Comparison of ENCODE assay signal across 8 cellular contexts in the genomic region with DNA sequence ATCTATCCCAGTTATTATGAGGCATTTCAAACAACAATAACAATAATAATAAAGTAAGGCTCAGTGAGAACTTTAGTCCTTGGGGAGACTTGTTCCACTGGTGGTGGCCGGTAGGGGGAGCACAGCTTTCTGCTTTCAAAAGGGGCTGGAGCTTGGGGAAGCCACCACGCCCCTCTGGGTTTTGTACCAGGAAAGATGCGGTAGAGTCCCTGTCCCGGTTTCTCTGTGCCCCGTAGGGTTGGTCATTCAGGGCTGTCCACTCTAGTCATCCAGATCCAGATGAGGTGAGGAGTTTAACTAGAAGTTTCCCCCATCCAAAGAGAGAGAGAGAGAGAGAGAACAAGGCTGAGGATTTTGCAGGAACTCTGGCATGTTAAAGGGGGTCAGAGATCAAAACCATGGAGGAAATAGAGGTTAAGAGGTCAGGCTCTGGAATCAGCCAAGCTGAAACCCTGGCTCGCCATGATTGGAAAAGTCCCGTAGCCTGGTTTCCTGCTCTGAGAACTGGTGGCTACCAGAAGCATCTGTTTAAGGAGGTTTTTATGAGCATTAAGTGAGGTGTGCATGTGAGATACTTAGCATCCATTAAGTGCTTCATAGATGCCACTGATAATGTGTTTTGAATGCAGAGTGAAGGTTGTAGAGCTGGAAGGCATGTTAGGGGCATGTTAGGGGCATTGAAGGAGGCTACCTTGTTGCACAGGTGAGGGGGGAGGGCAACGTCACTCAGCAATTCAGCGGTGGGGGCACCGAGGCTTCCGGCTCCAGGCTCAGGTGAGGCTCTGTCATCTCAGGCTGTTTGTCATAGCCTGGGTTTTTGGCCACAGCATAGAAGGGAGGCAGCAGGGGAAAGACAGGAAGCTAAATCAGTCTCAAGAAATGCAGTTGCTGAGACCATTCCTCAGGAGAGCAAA.
A peak's percentile ranks its signal among the peaks of the same experiment; 100 is the strongest.
DNase-seq lines count a peak whose midpoint lies in the region; ATAC-seq and TF ChIP-seq lines count a peak whose summit lies in the region.

No MANE protein-coding gene starts in this region.

- no peaks in the 10 kb centered on the region for H3K4me1 ChIP-seq in body of pancreas
- no peaks in the 10 kb centered on the region for H3K4me1 ChIP-seq in lung (ENCODE audit: control insufficient read depth in 2 of 2, insufficient read depth in 2 of 2, low read length in 2 of 2)

- H3K4me3 ChIP-seq in body of pancreas (no peak overlapping the region), lung (no peak overlapping the region)

- WGBS in body of pancreas, 2 donors = 36 to 40% methylated on average over 11 of the region's 11 CpGs
- 39 to 45% methylated on average over 11 of the region's 11 CpGs for WGBS in lung, 2 donors

- H3K36me3 ChIP-seq in body of pancreas (replicated peaks in 1 of 2; ENCODE audit: insufficient read depth in 1 of 2, low read depth in 2 of 2) = no peaks in the 10 kb centered on the region
- no peaks in the 10 kb centered on the region for H3K36me3 ChIP-seq in lung (ENCODE audit: control insufficient read depth in 2 of 2, insufficient read depth in 2 of 2, low read length in 2 of 2)

- TF ChIP-seq CTCF in RWPE1 (conservative IDR thresholded peaks at IDR 0.05; ENCODE audit: low read depth) (peak; percentile 45), body of pancreas (IDR thresholded peaks at IDR 0.05) (peak; percentile 31 to 60 (median 43)), lung (IDR thresholded peaks at IDR 0.05; ENCODE audit: control extremely low read depth, extremely low read depth) (peak; percentile 19)

- DNase-seq in CD1c-positive myeloid dendritic cell (ENCODE audit: extremely low spot score) (peak; percentile 60), RWPE1 (ENCODE audit: low spot score) (peak; percentile 46), body of pancreas (peak; percentile 25 to 56 (median 38)), lung (ENCODE audit: low spot score) (peak; percentile 42)

- no peak for TF ChIP-seq POLR2A in body of pancreas (IDR thresholded peaks at IDR 0.05)

- CTCF ChIA-PET in RWPE1 (lab: Yijun Ruan, JAX) = interaction anchor here (0.6 to 1.0 kb wide), 4 partner anchors 11 to 1248 kb away, joined by 3 read pairs; no protein-coding TSS in a partner anchor

- H3K27ac ChIP-seq in RWPE1 = no peak overlapping the region
- no peak overlapping the region for H3K27ac ChIP-seq in body of pancreas
- H3K27ac ChIP-seq in lung (ENCODE audit: low read depth in 1 of 2, low read length in 1 of 2) = no peak overlapping the region

- H3K27me3 ChIP-seq in body of pancreas (no peaks in the 10 kb centered on the region), lung (ENCODE audit: control insufficient read depth, insufficient read depth) (peaks cover 2% of the 10 kb centered on the region)

- intact Hi-C loops in body of pancreas (cut with DNase I) = no loop called here

- H3K9me3 ChIP-seq in body of pancreas = no peaks in the 10 kb centered on the region
- no peaks in the 10 kb centered on the region for H3K9me3 ChIP-seq in lung (ENCODE audit: control insufficient read depth in 2 of 2, insufficient read depth in 1 of 2, low read length in 1 of 2)

- POLR2A ChIA-PET in RWPE1 (lab: Yijun Ruan, JAX; ENCODE audit: low non-redundant PET) = no interaction called here

- ATAC-seq in GM18873 (IDR thresholded peaks at IDR 0.05; ENCODE audit: low FRiP score, unreplicated experiment) (peak; percentile 64), HG03139 (IDR thresholded peaks at IDR 0.05; ENCODE audit: unreplicated experiment) (peak; percentile 68), body of pancreas (no peak), lung (ENCODE audit: insufficient read depth, low FRiP score) (no peak), GM18519 (IDR thresholded peaks at IDR 0.05; ENCODE audit: low FRiP score, unreplicated experiment) (no peak), GM18520 (IDR thresholded peaks at IDR 0.05; ENCODE audit: unreplicated experiment) (no peak)

Comparison
In these comparisons a context has a peak if more than half of its experiments do, and no peak if none do; other contexts are left out.
1. ATAC-seq: peak in GM18873 (single experiment) and HG03139 (single experiment); none in body of pancreas (single experiment), lung (single experiment), GM18519 (single experiment) and GM18520 (single experiment).
2. Peak in every context shown above with its lines, with median percentiles within 50 percentile points of each other: DNase-seq and CTCF ChIP-seq.